8 cellular contexts compared by ENCODE assay signal in the genomic region with DNA sequence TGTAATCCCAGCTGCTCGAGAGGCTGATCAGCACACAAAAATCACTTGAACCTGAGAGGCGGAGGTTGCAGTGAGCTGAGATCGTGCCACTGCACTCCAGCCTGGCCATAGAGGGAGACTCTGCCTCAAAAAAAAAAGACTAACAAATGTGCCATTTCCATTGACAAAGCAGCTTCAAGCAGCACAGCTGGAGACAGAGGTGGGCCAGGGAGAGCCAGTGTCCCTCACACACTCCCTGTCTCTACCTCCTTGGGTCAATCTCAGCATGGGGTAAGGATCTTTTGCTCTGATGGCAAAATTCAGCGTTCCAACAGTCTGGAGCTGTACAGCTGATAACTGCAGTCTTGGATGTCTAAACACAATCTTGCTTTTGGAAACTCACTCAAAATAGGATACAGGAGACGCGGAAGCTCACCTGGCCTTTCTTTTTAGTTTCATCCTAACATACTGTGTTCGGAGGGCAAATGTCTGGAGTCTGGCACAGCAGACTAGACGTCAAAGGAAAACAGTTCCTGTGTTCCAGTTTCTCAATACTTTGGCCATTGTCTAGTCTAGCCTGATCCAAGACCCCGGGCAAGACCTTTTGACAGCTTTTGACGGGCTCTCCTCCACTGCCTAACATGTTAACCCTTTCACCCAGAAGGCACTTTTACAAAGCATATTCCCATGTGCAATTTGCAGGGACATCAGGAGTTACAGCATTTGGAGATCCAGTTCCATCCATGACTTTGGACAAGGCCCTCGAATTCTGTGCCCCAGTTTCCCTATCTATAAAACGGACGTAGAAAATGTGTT. TPM values are rescaled to one million over a fixed set of nuclear protein-coding genes. Genes with fewer than 3 reads are reported as not detected.
DNase-seq lines count a peak whose midpoint lies in the region; ATAC-seq and TF ChIP-seq lines count a peak whose summit lies in the region.

No MANE protein-coding gene starts in this region.

- H3K36me3 Mint-ChIP-seq in T-cell: peaks cover 3% of the 10 kb centered on the region

- no peak for ATAC-seq in T-cell (replicated peaks in 1 of 4)
- no peak for ATAC-seq in GM19351 (IDR thresholded peaks at IDR 0.05; ENCODE audit: unreplicated experiment)

- H3K27me3 ChIP-seq in prostate gland (replicated peaks; ENCODE audit: insufficient read depth): no peaks in the 10 kb centered on the region

- in situ Hi-C loops in GM13976 (cut with MboI; ENCODE audit: low sequenced_read_pairs, unreplicated experiment): no loop called here

- TF ChIP-seq CTCF in fibroblast of mammary gland (conservative IDR thresholded peaks at IDR 0.05; ENCODE audit: control insufficient read depth, insufficient read depth, low read depth, low read length) (no peak), prostate gland (IDR thresholded peaks at IDR 0.05) (no peak), GM13976 (IDR thresholded peaks at IDR 0.05; ENCODE audit: borderline replicate concordance, control extremely low read depth, extremely low read depth, insufficient read depth, missing control alignments) (no peak)

- CTCF ChIA-PET in T-cell (lab: Charles Lee): interaction anchor here (0.5 to 0.7 kb wide), 3 partner anchors 41 to 60 kb away, joined by 4 to 5 read pairs (median 4); no protein-coding TSS in a partner anchor

- POLR2A ChIA-PET in T-cell (lab: Charles Lee): no interaction called here

- peak overlapping the region; percentile 80 to 89 for H3K27ac Mint-ChIP-seq in T-cell

- H3K4me1 Mint-ChIP-seq in T-cell: peaks cover 54 to 68% (median 60%) of the 10 kb centered on the region in 3 donors

- no peaks in the 10 kb centered on the region for H3K9me3 Mint-ChIP-seq in T-cell

- peaks cover 6% of the 10 kb centered on the region for H3K4me1 ChIP-seq in prostate gland (replicated peaks)

- TF ChIP-seq POLR2A in prostate gland (IDR thresholded peaks at IDR 0.05): no peak

- DNase-seq in T-cell (no peak), fibroblast of mammary gland (ENCODE audit: low read depth) (no peak), prostate gland (ENCODE audit: low spot score) (no peak), GM13976 (ENCODE audit: low spot score) (no peak), DMS153 (lab: John Stamatoyannopoulos, UW) (no peak)
- DNase-seq in activated CD8-positive, alpha-beta memory T cell treated with anti-CD3 and anti-CD28 coated beads, Interleukin-2, amount 50 U/mL, for 4 hours: no peak

- 49% methylated on average over 13 of the region's 13 CpGs for WGBS in prostate gland

- H3K4me3 Mint-ChIP-seq in T-cell: peak overlapping the region; percentile 71 to 76 (median 75)

- H3K36me3 ChIP-seq in prostate gland: no peaks in the 10 kb centered on the region

- H3K9me3 ChIP-seq in prostate gland: no peaks in the 10 kb centered on the region

- peak overlapping the region; percentile 49 to 81 for H3K27ac ChIP-seq in prostate gland

- no peaks in the 10 kb centered on the region for H3K27me3 Mint-ChIP-seq in T-cell

- intact Hi-C loops in prostate gland (cut with DNase I): no loop called here

- peak overlapping the region; percentile 97 for H3K4me3 ChIP-seq in GM08714 (ENCODE audit: low read length)
- H3K4me3 ChIP-seq in fibroblast of mammary gland (ENCODE audit: control insufficient read depth, low read depth, low read length): peak overlapping the region; percentile 71
- H3K4me3 ChIP-seq in prostate gland: peak overlapping the region; percentile 63 to 68

RNA-seq across cellular contexts. Expression of gene RCC2, which starts 2.9 kb away (rescaled TPM):
- total RNA-seq in T-cell: 10 to 100 TPM; 35.9 to 53.5 (median 50.4) TPM
- 10 to 100 TPM; 42.6 to 65.4 TPM for total RNA-seq in prostate gland
